In genomic region chr4:15149234-15149841, GRCh38 we compare ENCODE assay signal across 8 cellular contexts.
DNase-seq lines count a peak whose midpoint lies in the region; ATAC-seq, FAIRE-seq and TF ChIP-seq lines count a peak whose summit lies in the region.

No MANE protein-coding gene starts in this region.

- H3K4me3 Mint-ChIP-seq in astrocyte (ENCODE audit: unreplicated experiment) (no peak overlapping the region), Calu3 (ENCODE audit: low read depth, unreplicated experiment) (no peak overlapping the region)

- no peak for TF ChIP-seq CTCF in astrocyte (IDR thresholded peaks at IDR 0.05; ENCODE audit: insufficient read depth, low read depth, low read length)
- no peak for TF ChIP-seq CTCF in psoas muscle (IDR thresholded peaks at IDR 0.05)
- no peak for TF ChIP-seq CTCF in Calu3 (IDR thresholded peaks at IDR 0.05; ENCODE audit: unreplicated experiment)

- H3K9me3 ChIP-seq in astrocyte (ENCODE audit: insufficient read depth, low read depth, low read length) = no peaks in the 10 kb centered on the region
- H3K9me3 ChIP-seq in psoas muscle = no peaks in the 10 kb centered on the region
- no peaks in the 10 kb centered on the region for H3K9me3 ChIP-seq in SJCRH30 (replicated peaks)

- H3K36me3 ChIP-seq in astrocyte (ENCODE audit: insufficient read depth, low read length) = no peaks in the 10 kb centered on the region
- H3K36me3 ChIP-seq in psoas muscle (ENCODE audit: insufficient read depth in 1 of 2, low read depth in 1 of 2) = no peaks in the 10 kb centered on the region
- H3K36me3 ChIP-seq in SJCRH30 = no peaks in the 10 kb centered on the region

- H3K27me3 Mint-ChIP-seq in astrocyte (ENCODE audit: low read depth, unreplicated experiment) (no peaks in the 10 kb centered on the region), Calu3 (ENCODE audit: unreplicated experiment) (no peaks in the 10 kb centered on the region)

- peak; percentile 35 for DNase-seq in astrocyte (ENCODE audit: low read depth)
- no peak for DNase-seq in psoas muscle
- no peak for DNase-seq in activated gamma-delta T cell (lab: John Stamatoyannopoulos, UW)
- DNase-seq in SJCRH30 = no peak
- no peak for DNase-seq in activated CD4-positive, alpha-beta T cell treated with anti-CD3 and anti-CD28 coated beads, Interleukin-2, amount 50 U/mL, for 4 hours
- no peak for DNase-seq in Calu3

- FAIRE-seq in astrocyte (lab: Jason Lieb, UNC) = no peak

- no peaks in the 10 kb centered on the region for H4K20me1 ChIP-seq in astrocyte (ENCODE audit: insufficient read depth, low read length)

- H3K4me2 ChIP-seq in astrocyte (ENCODE audit: low read length) = peak overlapping the region; percentile 66

- H3K4me1 Mint-ChIP-seq in astrocyte (ENCODE audit: low read depth, unreplicated experiment) = peaks cover 41% of the 10 kb centered on the region
- no peaks in the 10 kb centered on the region for H3K4me1 Mint-ChIP-seq in Calu3 (ENCODE audit: low read depth, unreplicated experiment)

- peak overlapping the region; percentile 46 for H3K9ac ChIP-seq in astrocyte (ENCODE audit: low read length)

- H2AFZ ChIP-seq in astrocyte (ENCODE audit: low read depth, low read length) = peak overlapping the region; percentile 51

- BruUV-seq in Calu3 (replicated peaks; lab: Mats Ljungman, UMichigan) = no TSS peak

- ATAC-seq in GM19043 (IDR thresholded peaks at IDR 0.05; ENCODE audit: low read depth, unreplicated experiment) (peak; percentile 50), HG02970 (IDR thresholded peaks at IDR 0.05; ENCODE audit: low FRiP score, unreplicated experiment) (peak; percentile 29), psoas muscle (peak; percentile 11 to 40 (median 20))

- no peaks in the 10 kb centered on the region for H3K9me3 Mint-ChIP-seq in astrocyte (ENCODE audit: unreplicated experiment)
- peaks cover 2% of the 10 kb centered on the region for H3K9me3 Mint-ChIP-seq in Calu3 (ENCODE audit: low read depth, unreplicated experiment)

- CTCF ChIA-PET in Calu3 (lab: Charles Lee) = no interaction called here

- H3K36me3 Mint-ChIP-seq in astrocyte (ENCODE audit: low read depth, unreplicated experiment) (peaks cover 2% of the 10 kb centered on the region), Calu3 (ENCODE audit: insufficient read depth, unreplicated experiment) (no peaks in the 10 kb centered on the region)

- H3K4me3 ChIP-seq in astrocyte (ENCODE audit: insufficient read depth, low read depth, low read length) = no peak overlapping the region
- H3K4me3 ChIP-seq in psoas muscle = no peak overlapping the region
- no peak overlapping the region for H3K4me3 ChIP-seq in SJCRH30

- intact Hi-C loops in psoas muscle (cut with DNase I) (no loop called here), Calu3 (cut with micrococcal nuclease; ENCODE audit: unreplicated experiment) (no loop called here)

- H3K27ac ChIP-seq in astrocyte (ENCODE audit: low read depth, low read length) (peak overlapping the region; percentile 64), psoas muscle (peak overlapping the region; percentile 36), SJCRH30 (no peak overlapping the region)

- H3K27ac Mint-ChIP-seq in astrocyte (ENCODE audit: unreplicated experiment) = peak overlapping the region; percentile 95
- no peak overlapping the region for H3K27ac Mint-ChIP-seq in Calu3 (ENCODE audit: unreplicated experiment)

- no peaks in the 10 kb centered on the region for H3K27me3 ChIP-seq in astrocyte (ENCODE audit: insufficient read depth, low read length)
- H3K27me3 ChIP-seq in psoas muscle (ENCODE audit: insufficient read depth in 3 of 3, low read length in 2 of 3) = no peaks in the 10 kb centered on the region
- peaks cover 8% of the 10 kb centered on the region; the same call in 1 of the 2 replicates for H3K27me3 ChIP-seq in SJCRH30

- H3K4me1 ChIP-seq in astrocyte (ENCODE audit: insufficient read depth, low read length) = peaks cover 19% of the 10 kb centered on the region
- peaks cover 13% of the 10 kb centered on the region for H3K4me1 ChIP-seq in psoas muscle
- H3K4me1 ChIP-seq in SJCRH30 = no peaks in the 10 kb centered on the region; the same call in 1 of the 2 replicates

- no peaks in the 10 kb centered on the region for H3K79me2 ChIP-seq in astrocyte (ENCODE audit: insufficient read depth, low read length)

- 74 to 76% (median 74%) methylated on average over 10 of the region's 10 CpGs for WGBS in psoas muscle, 3 donors
